In genomic region chr11:86952933-86953637, GRCh38 we compare ENCODE assay signal across 10 cellular contexts. TPM values are rescaled to one million over a fixed set of nuclear protein-coding genes. Genes with fewer than 3 reads are reported as not detected.
DNase-seq lines count a peak whose midpoint lies in the region; ATAC-seq, FAIRE-seq and TF ChIP-seq lines count a peak whose summit lies in the region.
"Had no signal": no experiment of that assay in that cellular context is flagged by ENCODE, and none has a peak within 500 bp of the region (broad histone marks: within the 10 kb centered on the region; RNA-seq: fewer than 3 reads in every experiment).

No MANE protein-coding gene starts in this region.

- DNase-seq in GM23248 (peak; percentile 66), adrenal gland (no peak), kidney epithelial cell (ENCODE audit: low read depth) (no peak), GM19239 (ENCODE audit: insufficient read length, low spot score) (no peak), body of pancreas (no peak), SKM-1 (lab: John Stamatoyannopoulos, UW; ENCODE audit: unreplicated experiment) (no peak)
- DNase-seq in activated CD4-positive, alpha-beta T cell treated with anti-CD3 and anti-CD28 coated beads, Interleukin-2, amount 50 U/mL, for 48 hours, result no peak
- DNase-seq: activated CD4-positive, alpha-beta T cell treated with anti-CD3 and anti-CD28 coated beads, Interleukin-2, amount 10 ng/mL, durations not matched to agents 24 days and 14 days; NCI-H2029 treated with DMSO at 0.1 percent for 48 hours had no signal

- peaks cover 43% of the 10 kb centered on the region for H3K79me2 ChIP-seq in GM23248 (ENCODE audit: insufficient read depth)

- WGBS in GM23248 (ENCODE audit: low coverage in 1 of 2, low lambda C conversion rate in 2 of 2, missing lambda C conversion rate in 2 of 2), 2 experiments, result 28 to 29% methylated on average over 2 of the region's 2 CpGs
- 38 to 43% (median 43%) methylated on average over 2 of the region's 2 CpGs for WGBS in adrenal gland, 4 donors
- WGBS in body of pancreas, 2 donors, result 45 to 48% methylated on average over 2 of the region's 2 CpGs

- ATAC-seq in body of pancreas, result no peak

- peaks cover 35% of the 10 kb centered on the region for H3F3A ChIP-seq in GM23248 (ENCODE audit: insufficient read depth)

- no peak for FAIRE-seq in GM19239 (lab: Jason Lieb, UNC)

- H3K4me2 ChIP-seq in GM23248 (ENCODE audit: unreplicated experiment), result peak overlapping the region; percentile 86
- H3K4me2 ChIP-seq in skeletal muscle satellite cell (ENCODE audit: low read length), result peak overlapping the region; percentile 6

- H3K9me3 ChIP-seq in GM23248 (ENCODE audit: low read depth) (no peaks in the 10 kb centered on the region), adrenal gland (replicated peaks in 1 of 3) (no peaks in the 10 kb centered on the region), skeletal muscle satellite cell (replicated peaks; ENCODE audit: low read length) (no peaks in the 10 kb centered on the region), body of pancreas (no peaks in the 10 kb centered on the region)

- in situ Hi-C loops in GM23248 (cut with MboI), result no loop called here

- H2AFZ ChIP-seq in GM23248, result peak overlapping the region; percentile 19; the same call in 1 of the 2 replicates

- peak overlapping the region; percentile 50 for H3K27ac ChIP-seq in GM23248
- H3K27ac ChIP-seq in adrenal gland, result peak overlapping the region in 3 of 5 donors; percentile 30 to 91 (median 47)
- peak overlapping the region in 2 of 4 donors; percentile 3 to 29 for H3K27ac ChIP-seq in body of pancreas

- TF ChIP-seq CTCF in adrenal gland (IDR thresholded peaks at IDR 0.05) (no peak), kidney epithelial cell (IDR thresholded peaks at IDR 0.05; ENCODE audit: insufficient read depth, low read length, poor library complexity, severe bottlenecking) (no peak), body of pancreas (IDR thresholded peaks at IDR 0.05) (no peak)

- no peak for TF ChIP-seq POLR2A in adrenal gland (IDR thresholded peaks at IDR 0.05)
- no peak for TF ChIP-seq POLR2A in body of pancreas (IDR thresholded peaks at IDR 0.05)

- no peaks in the 10 kb centered on the region for H4K20me1 ChIP-seq in GM23248 (ENCODE audit: insufficient read depth)

- H3K9ac ChIP-seq in GM23248, result peak overlapping the region; percentile 78
- no peak overlapping the region for H3K9ac ChIP-seq in skeletal muscle satellite cell (ENCODE audit: low read depth, low read length)

- intact Hi-C loops in adrenal gland (cut with DNase I) (loop anchor here (10.0 kb wide), 1 partner anchor 82 kb away; the partner anchor contains the start of gene TMEM135 (in 2 of the 2)), body of pancreas (cut with DNase I) (no loop called here)

- H3K4me3 ChIP-seq in GM23248 (peak overlapping the region; percentile 90), adrenal gland (peak overlapping the region in 1 of 4 donors; percentile 99), kidney epithelial cell (ENCODE audit: low read depth, low read length) (peak overlapping the region; percentile 7), skeletal muscle satellite cell (ENCODE audit: low read length) (no peak overlapping the region), body of pancreas (no peak overlapping the region)

- H3K27me3 ChIP-seq in GM23248 (replicated peaks; ENCODE audit: insufficient read depth) (no peaks in the 10 kb centered on the region), adrenal gland (no peaks in the 10 kb centered on the region), kidney epithelial cell (ENCODE audit: control insufficient read depth, insufficient read depth, low read length) (no peaks in the 10 kb centered on the region), skeletal muscle satellite cell (ENCODE audit: control insufficient read depth, insufficient read depth, low read length) (no peaks in the 10 kb centered on the region), body of pancreas (no peaks in the 10 kb centered on the region)

- H3K36me3 ChIP-seq in GM23248 (ENCODE audit: low read depth), result peaks cover 6% of the 10 kb centered on the region; the same call in 1 of the 2 replicates
- no peaks in the 10 kb centered on the region for H3K36me3 ChIP-seq in adrenal gland (replicated peaks in 1 of 2)
- H3K36me3 ChIP-seq in kidney epithelial cell (ENCODE audit: control insufficient read depth, insufficient read depth, low read length), result peaks cover 4% of the 10 kb centered on the region
- peaks cover 11% of the 10 kb centered on the region for H3K36me3 ChIP-seq in skeletal muscle satellite cell (ENCODE audit: insufficient read depth, low read length)
- no peaks in the 10 kb centered on the region for H3K36me3 ChIP-seq in body of pancreas (replicated peaks in 1 of 2; ENCODE audit: insufficient read depth in 1 of 2, low read depth in 2 of 2)

- H3K9me2 ChIP-seq in GM23248 (ENCODE audit: insufficient read depth), result no peaks in the 10 kb centered on the region

- peaks cover 45% of the 10 kb centered on the region for H3K4me1 ChIP-seq in GM23248 (ENCODE audit: insufficient read depth)
- H3K4me1 ChIP-seq in adrenal gland (replicated peaks in 1 of 2), result peaks cover 13 to 34% of the 10 kb centered on the region in 2 donors
- peaks cover 27% of the 10 kb centered on the region for H3K4me1 ChIP-seq in skeletal muscle satellite cell (ENCODE audit: control insufficient read depth, insufficient read depth, low read length)
- H3K4me1 ChIP-seq in body of pancreas, result peaks cover 53% of the 10 kb centered on the region

RNA-seq across cellular contexts. Expression of gene FZD4, which starts 2.1 kb away (rescaled TPM):
- 19.1 and 21.3 TPM in 2 replicates for total RNA-seq in GM23248 (2014; rRNA removed; shearing (Covaris generic))
- 7.8 and 8.3 TPM in 2 replicates for polyA plus RNA-seq in GM23248 (2016; fragmentation: Nextera tagmentation; extraction: Ambion mirVana)
- total RNA-seq in adrenal gland, result 10 to 100 TPM; 12.3 to 52.5 (median 22.7) TPM
- 10 to 100 TPM in 2 of 3 donors, 1 to 10 TPM in 1; 8.0 to 13.3 (median 11.6) TPM for polyA plus RNA-seq in adrenal gland
- total RNA-seq in kidney epithelial cell, result 7.1 and 7.5 TPM in 2 replicates
- total RNA-seq in skeletal muscle satellite cell (2012; rRNA removed), result 5.1 and 5.2 TPM in 2 replicates
- total RNA-seq in body of pancreas, result 10 to 100 TPM; 25.4 to 54.4 TPM
- total RNA-seq: activated CD4-positive, alpha-beta T cell treated with anti-CD3 and anti-CD28 coated beads, Interleukin-2, amount 10 ng/mL, durations not matched to agents 24 days and 14 days had no signal

Comparison
In these comparisons a context has a peak if more than half of its experiments do, and no peak if none do; other contexts are left out.
1. H3K4me3 ChIP-seq: peak in GM23248 (single experiment) and kidney epithelial cell (single experiment); none in skeletal muscle satellite cell (single experiment) and body of pancreas (0 of 2).